ENCODE assay signal across 22 cellular contexts in genomic region chr11:93500759-93501158, GRCh38.
"Had no signal": no experiment of that assay in that cellular context is flagged by ENCODE, and none has a peak within 500 bp of the region (broad histone marks: within the 10 kb centered on the region; RNA-seq: fewer than 3 reads in every experiment).

No MANE protein-coding gene starts in this region.

- DNase-seq: activated CD4-positive, alpha-beta memory T cell treated with anti-CD3 and anti-CD28 coated beads, Interleukin-2, amount 10 ng/mL, durations not matched to agents 7 days and 5 days; activated CD4-positive, alpha-beta T cell treated with anti-CD3 and anti-CD28 coated beads for 1 hour; activated CD4-positive, alpha-beta T cell treated with anti-CD3 and anti-CD28 coated beads, Interleukin-2, amount 10 ng/mL, durations not matched to agents 7 days and 5 days; activated CD8-positive, alpha-beta memory T cell treated with anti-CD3 and anti-CD28 coated beads, Interleukin-2, amount 50 U/mL, for 48 hours; activated naive CD8-positive, alpha-beta T cell treated with anti-CD3 and anti-CD28 coated beads, Interleukin-2, amount 50 U/mL, for 24 hours; activated T-cell treated with anti-CD3 and anti-CD28 coated beads, Interleukin-2, amount 50 U/mL, for 24 hours; amygdala; colonic mucosa; effector CD8-positive, alpha-beta T cell; gastrocnemius medialis; glutamatergic neuron; left ventricle myocardium inferior; ovary; stimulated activated CD4-positive, alpha-beta T cell treated with anti-CD3 and anti-CD28 coated beads, Interleukin-12 subunit alpha, Interleukin-12 subunit beta, amount 100 ng/mL, for 4 hours; stimulated activated CD4-positive, alpha-beta T cell treated with anti-CD3 and anti-CD28 coated beads, Interleukin-4, amount 100 ng/mL, for 1 hour; T-helper 9 cell; trophoblast cell; uterus had no signal

- H3K4me1 ChIP-seq: colonic mucosa, gastrocnemius medialis, uterus had no signal

- H3K27me3 ChIP-seq: colonic mucosa, gastrocnemius medialis, ovary, uterus had no signal

- H3K36me3 ChIP-seq: colonic mucosa, gastrocnemius medialis, ovary, thoracic aorta, uterus had no signal

- H3K4me3 ChIP-seq: colonic mucosa, gastrocnemius medialis, left ventricle myocardium inferior, ovary, skin epidermis, thoracic aorta, uterus had no signal

- ATAC-seq: activated naive CD8-positive, alpha-beta T cell treated with anti-CD3 and anti-CD28 coated beads, Interleukin-2, amount 50 U/mL, for 24 hours; gastrocnemius medialis; sciatic nerve; stimulated activated effector memory CD8-positive, alpha-beta T cell treated with anti-CD3 and anti-CD28 coated beads, Interleukin-12 subunit alpha, Interleukin-12 subunit beta, amount 100 ng/mL, for 72 hours had no signal

- H3K9me3 ChIP-seq: colonic mucosa, gastrocnemius medialis, left ventricle myocardium inferior, ovary, thoracic aorta, uterus had no signal
